In genomic region chr20:21510414-21510971, GRCh38 we compare ENCODE assay signal across 10 cellular contexts. TPM values are rescaled to one million over a fixed set of nuclear protein-coding genes. Genes with fewer than 3 reads are reported as not detected.
DNase-seq lines count a peak whose midpoint lies in the region; ATAC-seq and TF ChIP-seq lines count a peak whose summit lies in the region.
"Had no signal": no experiment of that assay in that cellular context is flagged by ENCODE, and none has a peak within 500 bp of the region (broad histone marks: within the 10 kb centered on the region; RNA-seq: fewer than 3 reads in every experiment).

No MANE protein-coding gene starts in this region.

- peak; percentile 16 for DNase-seq in ELF-1 (ENCODE audit: low read depth, low spot score)
- peak in 1 of 2 donors; percentile 34 for DNase-seq in foreskin fibroblast
- DNase-seq in retina = peak; percentile 55
- DNase-seq in activated CD4-positive, CD25-positive, alpha-beta regulatory T cell treated with anti-CD3 and anti-CD28 coated beads, Interleukin-2, amount 50 U/mL, for 72 hours = no peak
- DNase-seq in cerebellum (ENCODE audit: low spot score) = no peak
- no peak for DNase-seq in testis

- peaks cover 33% of the 10 kb centered on the region for H3K4me1 ChIP-seq in testis

- H3K27ac ChIP-seq in testis = no peak overlapping the region

- no peak for TF ChIP-seq POLR2A in testis (IDR thresholded peaks at IDR 0.05)

- no peaks in the 10 kb centered on the region for H3K9me3 ChIP-seq in testis

- no peak for ATAC-seq in GM21526 (IDR thresholded peaks at IDR 0.05; ENCODE audit: low FRiP score, unreplicated experiment)

- peak overlapping the region; percentile 42 for H3K4me3 ChIP-seq in WI38 (ENCODE audit: low read depth, low read length)
- H3K4me3 ChIP-seq in foreskin fibroblast (ENCODE audit: low read depth in 1 of 2, low read length in 2 of 2) = peak overlapping the region; percentile 34 to 43
- no peak overlapping the region for H3K4me3 ChIP-seq in testis

- WGBS in testis, 2 donors = 1 to 5% methylated on average over 14 to 27 of the region's 43 CpGs

- intact Hi-C loops in testis (cut with DNase I; ENCODE audit: low total_unique reads) = no loop called here

- no peaks in the 10 kb centered on the region for H3K36me3 ChIP-seq in testis (ENCODE audit: low read depth, missing control alignments)

- H3K27me3 ChIP-seq in testis = peaks cover 4% of the 10 kb centered on the region

- TF ChIP-seq CTCF in WI38 (IDR thresholded peaks at IDR 0.05; ENCODE audit: low read depth, low read length) (no peak), foreskin fibroblast (IDR thresholded peaks at IDR 0.05; ENCODE audit: low read depth, low read length) (no peak), testis (IDR thresholded peaks at IDR 0.05) (no peak)

RNA-seq across cellular contexts. Expression of gene NKX2-2, which starts 3.4 kb away (rescaled TPM):
- total RNA-seq in cerebellum (2.4 TPM), testis (under 1 TPM in 1 of 2 donors, not detected in 1; 0.16 TPM)
- not detected for polyA plus RNA-seq in testis (ENCODE audit: insufficient read depth, low read depth, low replicate concordance)
- total RNA-seq: LHCN-M2, mononuclear cell had no signal

Comparison
In these comparisons a context has a peak if more than half of its experiments do, and no peak if none do; other contexts are left out.
1. DNase-seq: peak in ELF-1 (single experiment) and retina (single experiment); none in activated CD4-positive, CD25-positive, alpha-beta regulatory T cell treated with anti-CD3 and anti-CD28 coated beads, Interleukin-2, amount 50 U/mL, for 72 hours (single experiment), cerebellum (single experiment) and testis (single experiment).
2. H3K4me3 ChIP-seq: peak in WI38 (single experiment) and foreskin fibroblast (2 of 2); none in testis (0 of 2).